13 cellular contexts compared by ENCODE assay signal in genomic region chr2:73172963-73173362, GRCh38. TPM values are rescaled to one million over a fixed set of nuclear protein-coding genes. Genes with fewer than 3 reads are reported as not detected.
DNase-seq lines count a peak whose midpoint lies in the region; TF ChIP-seq lines count a peak whose summit lies in the region.
"Had no signal": no experiment of that assay in that cellular context is flagged by ENCODE, and none has a peak within 500 bp of the region (broad histone marks: within the 10 kb centered on the region; RNA-seq: fewer than 3 reads in every experiment).

No MANE protein-coding gene starts in this region.

- no peaks in the 10 kb centered on the region for H3K9me3 ChIP-seq in HEK293 (ENCODE audit: control insufficient read depth, insufficient read depth, low read depth, low read length)
- no peaks in the 10 kb centered on the region for H3K9me3 ChIP-seq in endodermal cell (ENCODE audit: control insufficient read depth, low read length)
- H3K9me3 ChIP-seq in effector memory CD4-positive, alpha-beta T cell (ENCODE audit: control insufficient read depth, low read length) = no peaks in the 10 kb centered on the region

- 88% methylated on average over 6 of the region's 6 CpGs; no CpG with 5 or more reads in 1 of the 2 experiments for WGBS in endodermal cell (ENCODE audit: insufficient coverage in 1 of 2, insufficient read length in 1 of 2), 2 experiments

- no peak overlapping the region for H3K4me3 Mint-ChIP-seq in endodermal cell
- H3K4me3 Mint-ChIP-seq: neural crest cell had no signal

- no peaks in the 10 kb centered on the region for H3K36me3 Mint-ChIP-seq in endodermal cell (ENCODE audit: low read depth)

- DNase-seq in GM06990 (ENCODE audit: extremely low read depth, insufficient read length) = peak; percentile 35
- DNase-seq in activated T-cell treated with anti-CD3 and anti-CD28 coated beads for 48 hours (ENCODE audit: low read depth) = peak; percentile 52
- peak; percentile 14 for DNase-seq in occipital lobe (lab: John Stamatoyannopoulos, UW)
- no peak for DNase-seq in endodermal cell
- DNase-seq in SIG-M5 treated with dmso at 0.1 percent for 504 hours (lab: John Stamatoyannopoulos, UW; ENCODE audit: unreplicated experiment) = no peak
- DNase-seq in effector memory CD4-positive, alpha-beta T cell = no peak
- DNase-seq in islet precursor cell = no peak
- DNase-seq: amniotic stem cell, C1 segment of cervical spinal cord, NCI-H1436 treated with DMSO at 0.1 percent for 48 hours had no signal

- CTCF ChIA-PET in HEK293 (lab: Yijun Ruan, JAX) = interaction anchor here (0.6 kb wide), 1 partner anchor 117 kb away, joined by 3 read pairs; no protein-coding TSS in a partner anchor

- POLR2A ChIA-PET in HEK293 (lab: Yijun Ruan, JAX) = no interaction called here

- no peak overlapping the region for H3K27ac Mint-ChIP-seq in endodermal cell

- no peak overlapping the region for H3K9ac ChIP-seq in endodermal cell (ENCODE audit: extremely low read depth, low read length, poor library complexity, severe bottlenecking)

- H3K36me3 ChIP-seq in GM06990 (ENCODE audit: control insufficient read depth, insufficient read depth, low read length) (no peaks in the 10 kb centered on the region), HEK293 (ENCODE audit: control insufficient read depth in 2 of 2, insufficient read depth in 1 of 2, low read length in 2 of 2) (no peaks in the 10 kb centered on the region), endodermal cell (ENCODE audit: control insufficient read depth, insufficient read depth, low read length) (no peaks in the 10 kb centered on the region)
- no peaks in the 10 kb centered on the region for H3K36me3 ChIP-seq in effector memory CD4-positive, alpha-beta T cell (ENCODE audit: control insufficient read depth, insufficient read depth, low read length)

- H3K27ac ChIP-seq in HEK293 (ENCODE audit: extremely low read depth, low read depth, low read length) (no peak overlapping the region), endodermal cell (ENCODE audit: low read depth, low read length) (no peak overlapping the region)
- no peak overlapping the region for H3K27ac ChIP-seq in effector memory CD4-positive, alpha-beta T cell (ENCODE audit: insufficient read depth, low read length, poor library complexity, severe bottlenecking)

- H3K4me1 Mint-ChIP-seq in endodermal cell = peaks cover 15% of the 10 kb centered on the region

- TF ChIP-seq CTCF in GM06990 (IDR thresholded peaks at IDR 0.05; ENCODE audit: insufficient read depth, low read length, poor library complexity, severe bottlenecking) (no peak), HEK293 (tag by site-specific recombination; IDR thresholded peaks at IDR 0.05) (no peak), endodermal cell (conservative IDR thresholded peaks at IDR 0.05) (no peak)

- H3K4me3 ChIP-seq in GM06990 (replicated peaks; ENCODE audit: low read depth, low read length) = no peak overlapping the region
- H3K4me3 ChIP-seq in HEK293 (ENCODE audit: low read depth, low read length) = no peak overlapping the region
- H3K4me3 ChIP-seq in endodermal cell (ENCODE audit: low read length) = no peak overlapping the region
- H3K4me3 ChIP-seq in effector memory CD4-positive, alpha-beta T cell (ENCODE audit: insufficient read depth, low read depth, low read length, poor library complexity, severe bottlenecking) = no peak overlapping the region

- H3K9me3 Mint-ChIP-seq in endodermal cell = no peaks in the 10 kb centered on the region
- H3K9me3 Mint-ChIP-seq: neural crest cell had no signal

- peaks cover 55% of the 10 kb centered on the region for H3K27me3 Mint-ChIP-seq in endodermal cell (ENCODE audit: insufficient read depth)

- H3K4me1 ChIP-seq in HEK293 (ENCODE audit: control insufficient read depth, insufficient read depth, low read length) (peaks cover 3% of the 10 kb centered on the region; the same call in 1 of the 2 replicates), endodermal cell (ENCODE audit: control insufficient read depth, insufficient read depth, low read length) (no peaks in the 10 kb centered on the region)
- H3K4me1 ChIP-seq in effector memory CD4-positive, alpha-beta T cell (ENCODE audit: control insufficient read depth, insufficient read depth, low read length, poor library complexity, severe bottlenecking) = peaks cover 23% of the 10 kb centered on the region

- H3K27me3 ChIP-seq in GM06990 (replicated peaks; ENCODE audit: control insufficient read depth, insufficient read depth, low read length) (peaks cover 4% of the 10 kb centered on the region; the same call in 1 of the 2 replicates), endodermal cell (ENCODE audit: control insufficient read depth, insufficient read depth, low read length, poor library complexity, severe bottlenecking) (peaks cover 39% of the 10 kb centered on the region)
- H3K27me3 ChIP-seq in effector memory CD4-positive, alpha-beta T cell (replicated peaks; ENCODE audit: control insufficient read depth, insufficient read depth, low read length, poor library complexity, severe bottlenecking) = peaks cover 18% of the 10 kb centered on the region

TF ChIP-seq in HEK293, 187 proteins besides CTCF, POLR2A, EP300 and RAD21:
- TF ChIP-seq EGR2 (tag by site-specific recombination; IDR thresholded peaks at IDR 0.05; ENCODE audit: low read depth) (peak; percentile 98), ZNF843 (tag by site-specific recombination; IDR thresholded peaks at IDR 0.05) (no peak), ZFHX2 (tag by site-specific recombination; conservative IDR thresholded peaks at IDR 0.05) (peak; percentile 98), ZNF791 (tag by site-specific recombination; IDR thresholded peaks at IDR 0.05) (peak; percentile 46; the same call in 1 of the 2 replicates), KLF16 (tag by site-specific recombination; IDR thresholded peaks at IDR 0.05) (peak; percentile 22; the same call in 1 of the 2 replicates)

RNA-seq across cellular contexts. Expression of gene NOTO, which starts 29.4 kb away (rescaled TPM):
- total RNA-seq in occipital lobe (not detected), endodermal cell (not detected)
- polyA plus RNA-seq in endodermal cell (2013, experiment 1 of 2) = not detected
- not detected for polyA plus RNA-seq in endodermal cell (2013, experiment 2 of 2)
- total RNA-seq: endothelial cell of umbilical vein, neural crest cell had no signal
- polyA plus RNA-seq: endothelial cell of umbilical vein had no signal

RNA-seq across cellular contexts. Expression of gene SMYD5, which starts 41.1 kb away (rescaled TPM):
- total RNA-seq in occipital lobe (20.0 TPM), endodermal cell (10 to 100 TPM; 34.9 to 35.4 TPM)
- polyA plus RNA-seq in endodermal cell (2013, experiment 1 of 2) = 29.5 TPM
- polyA plus RNA-seq in endodermal cell (2013, experiment 2 of 2) = 25.7 TPM

Comparison
In these comparisons a context has a peak if more than half of its experiments do, and no peak if none do; other contexts are left out.
1. DNase-seq: peak in GM06990 (single experiment), activated T-cell treated with anti-CD3 and anti-CD28 coated beads for 48 hours (single experiment) and occipital lobe (single experiment); none in endodermal cell (single experiment), SIG-M5 treated with dmso at 0.1 percent for 504 hours (single experiment), effector memory CD4-positive, alpha-beta T cell (0 of 3) and islet precursor cell (single experiment).